Comparison of ENCODE assay signal across 18 cellular contexts in the genomic region with DNA sequence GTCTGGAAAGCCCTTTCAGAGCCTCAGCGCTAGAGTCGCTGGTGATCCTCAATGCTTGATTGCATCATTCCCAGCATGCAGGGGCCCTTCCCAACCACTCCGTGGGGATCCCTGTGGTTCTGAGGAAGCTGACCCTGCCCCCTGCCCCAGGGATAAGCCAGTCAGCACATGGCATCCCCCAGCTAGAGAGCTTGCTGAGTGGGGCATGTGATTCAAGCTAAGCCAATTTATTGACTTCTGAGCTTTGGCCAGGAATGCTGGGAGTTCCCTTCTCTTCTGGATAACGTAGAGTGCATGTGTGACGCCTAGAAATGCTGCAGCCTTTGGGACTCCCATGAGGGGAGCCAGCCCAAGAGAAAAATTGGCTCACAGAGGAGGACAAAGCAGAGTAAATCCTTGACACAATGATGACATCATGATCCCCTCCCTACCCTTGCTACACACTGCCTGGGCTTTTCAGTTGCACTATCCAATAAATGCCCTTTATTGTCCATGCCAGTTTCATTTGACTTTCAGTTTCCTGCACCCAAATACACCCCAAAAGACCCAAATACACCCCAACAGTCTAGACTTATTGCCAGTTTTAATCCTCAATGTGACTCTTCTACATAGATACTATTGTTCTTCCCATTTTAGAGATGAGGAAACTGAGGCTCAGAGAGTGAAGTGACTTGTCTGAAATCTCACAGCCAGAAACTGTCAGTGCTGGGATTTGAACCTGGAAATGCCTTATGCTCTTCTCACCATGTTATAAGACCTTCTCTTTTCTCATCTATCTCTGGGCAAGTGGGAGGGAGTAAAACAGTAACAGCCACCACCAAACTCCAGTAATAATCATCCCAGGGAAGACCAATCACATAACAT. TPM values are rescaled to one million over a fixed set of nuclear protein-coding genes. Genes with fewer than 3 reads are reported as not detected.
DNase-seq lines count a peak whose midpoint lies in the region; ATAC-seq and TF ChIP-seq lines count a peak whose summit lies in the region.
"Had no signal": no experiment of that assay in that cellular context is flagged by ENCODE, and none has a peak within 500 bp of the region (broad histone marks: within the 10 kb centered on the region; RNA-seq: fewer than 3 reads in every experiment).

No MANE protein-coding gene starts in this region.

- H3K36me3 Mint-ChIP-seq in nephron (ENCODE audit: low read depth): no peaks in the 10 kb centered on the region
- H3K36me3 Mint-ChIP-seq: activated naive CD8-positive, alpha-beta T cell; CD4-positive, CD25-positive, alpha-beta regulatory T cell had no signal

- H3K36me3 ChIP-seq in WERI-Rb-1 (peaks cover 6% of the 10 kb centered on the region), transverse colon (no peaks in the 10 kb centered on the region)
- H3K36me3 ChIP-seq: lower lobe of right lung had no signal

- no peaks in the 10 kb centered on the region for H3K9me3 Mint-ChIP-seq in nephron
- H3K9me3 Mint-ChIP-seq: CD4-positive, CD25-positive, alpha-beta regulatory T cell; stimulated activated naive CD8-positive, alpha-beta T cell treated with anti-CD3 and anti-CD28 coated beads, Interleukin-15, amount 100 ng/mL, for 72 hours had no signal

- TF ChIP-seq CTCF in WERI-Rb-1 (IDR thresholded peaks at IDR 0.05; ENCODE audit: low read depth, low read length) (no peak), fibroblast of the aortic adventitia (IDR thresholded peaks at IDR 0.05; ENCODE audit: insufficient read depth, low read length) (no peak), nephron (IDR thresholded peaks at IDR 0.05; ENCODE audit: unreplicated experiment in 3 of 3) (no peak), transverse colon (IDR thresholded peaks at IDR 0.05) (no peak)

- H3K27me3 ChIP-seq in WERI-Rb-1 (ENCODE audit: insufficient read depth, low read depth, severe bottlenecking) (no peaks in the 10 kb centered on the region), transverse colon (peaks cover 2% of the 10 kb centered on the region)

- peak; percentile 56 for DNase-seq in WERI-Rb-1
- DNase-seq in fibroblast of the aortic adventitia (ENCODE audit: low read depth): peak; percentile 89
- DNase-seq in transverse colon: no peak
- no peak for DNase-seq in EL
- no peak for DNase-seq in NCI-H2081 treated with DMSO at 0.1 percent for 48 hours (lab: John Stamatoyannopoulos, UW)
- DNase-seq: CD4-positive, CD25-positive, alpha-beta regulatory T cell; dermis blood vessel endothelial cell; head of caudate nucleus; lower lobe of right lung; stimulated activated CD4-positive, alpha-beta T cell treated with anti-CD3 and anti-CD28 coated beads, Interleukin-4, amount 100 ng/mL, for 4 hours; stimulated activated naive CD8-positive, alpha-beta T cell treated with anti-CD3 and anti-CD28 coated beads, Interleukin-15, amount 100 ng/mL, for 72 hours; T-helper 2 cell had no signal

- no peak for TF ChIP-seq EP300 in transverse colon (IDR thresholded peaks at IDR 0.05; ENCODE audit: low read depth)

- intact Hi-C loops in transverse colon (cut with DNase I; ENCODE audit: low total_unique reads): loop anchor here (10.0 kb wide), 1 partner anchor 53 kb away; no protein-coding TSS in a partner anchor

- WGBS in transverse colon (ENCODE audit: low coverage in 1 of 2), 2 donors: 48% methylated on average over 5 of the region's 5 CpGs; no CpG with 5 or more reads in 1 of the 2 donors

- H3K27ac Mint-ChIP-seq in nephron: peak overlapping the region in 2 of 3 experiments; percentile 9 to 16
- H3K27ac Mint-ChIP-seq: activated naive CD8-positive, alpha-beta T cell; stimulated activated naive CD8-positive, alpha-beta T cell treated with anti-CD3 and anti-CD28 coated beads, Interleukin-15, amount 100 ng/mL, for 72 hours had no signal

- in situ Hi-C loops in transverse colon (cut with MboI; ENCODE audit: low pct_ligation_motif_present in 1 of 4, low pct_unique_long_range_greater_than_20kb in 1 of 4, low sequenced_read_pairs in 3 of 4): no loop called here

- no peak overlapping the region for H3K27ac ChIP-seq in WERI-Rb-1
- peak overlapping the region; percentile 66 to 87 (median 76) for H3K27ac ChIP-seq in transverse colon
- H3K27ac ChIP-seq: lower lobe of right lung had no signal

- no peak overlapping the region for H3K4me3 Mint-ChIP-seq in nephron
- H3K4me3 Mint-ChIP-seq: activated naive CD8-positive, alpha-beta T cell; stimulated activated naive CD8-positive, alpha-beta T cell treated with anti-CD3 and anti-CD28 coated beads, Interleukin-15, amount 100 ng/mL, for 72 hours had no signal

- H3K4me3 ChIP-seq in WERI-Rb-1 (ENCODE audit: low read depth, low read length) (no peak overlapping the region), fibroblast of the aortic adventitia (ENCODE audit: low read depth, low read length) (no peak overlapping the region), transverse colon (no peak overlapping the region)
- H3K4me3 ChIP-seq: lower lobe of right lung had no signal

- no peaks in the 10 kb centered on the region for H3K9me3 ChIP-seq in WERI-Rb-1 (ENCODE audit: severe bottlenecking)
- H3K9me3 ChIP-seq in transverse colon: no peaks in the 10 kb centered on the region
- H3K9me3 ChIP-seq: lower lobe of right lung had no signal

- peaks cover 18% of the 10 kb centered on the region for H3K27me3 Mint-ChIP-seq in nephron (ENCODE audit: low read depth)

- H3K4me1 Mint-ChIP-seq in nephron: peaks cover 53% of the 10 kb centered on the region
- H3K4me1 Mint-ChIP-seq: CD4-positive, CD25-positive, alpha-beta regulatory T cell; stimulated activated naive CD8-positive, alpha-beta T cell treated with anti-CD3 and anti-CD28 coated beads, Interleukin-15, amount 100 ng/mL, for 72 hours had no signal

- peaks cover 6 to 34% (median 19%) of the 10 kb centered on the region in 4 donors for H3K4me1 ChIP-seq in transverse colon

- no peak for TF ChIP-seq POLR2A in transverse colon (IDR thresholded peaks at IDR 0.05)

- no peak for ATAC-seq in HG03354 (IDR thresholded peaks at IDR 0.05; ENCODE audit: poor library complexity, severe bottlenecking, unreplicated experiment)
- no peak for ATAC-seq in HG03025 (IDR thresholded peaks at IDR 0.05; ENCODE audit: low FRiP score, unreplicated experiment)
- ATAC-seq: lower lobe of right lung; stimulated activated naive CD8-positive, alpha-beta T cell treated with anti-CD3 and anti-CD28 coated beads, Interleukin-15, amount 100 ng/mL, for 72 hours had no signal

RNA-seq across cellular contexts. Expression of a gene that starts 34.3 kb away (rescaled TPM):
- total RNA-seq in fibroblast of the aortic adventitia (ENCODE audit: low replicate concordance) (0.27 and 0.41 TPM in 2 replicates), transverse colon (1 to 10 TPM; 1.9 to 5.6 (median 2.3) TPM)
- total RNA-seq: activated CD8-positive, alpha-beta memory T cell treated with anti-CD3 and anti-CD28 coated beads for 36 hours; CD4-positive, CD25-positive, alpha-beta regulatory T cell; dermis blood vessel endothelial cell; RPMI7951 had no signal

Comparison
In these comparisons a context has a peak if more than half of its experiments do, and no peak if none do; other contexts are left out.
1. DNase-seq: peak in WERI-Rb-1 (single experiment) and fibroblast of the aortic adventitia (single experiment); none in transverse colon (single experiment), EL (single experiment) and NCI-H2081 treated with DMSO at 0.1 percent for 48 hours (single experiment).